1 cellular context compared by ENCODE assay signal in the genomic region with DNA sequence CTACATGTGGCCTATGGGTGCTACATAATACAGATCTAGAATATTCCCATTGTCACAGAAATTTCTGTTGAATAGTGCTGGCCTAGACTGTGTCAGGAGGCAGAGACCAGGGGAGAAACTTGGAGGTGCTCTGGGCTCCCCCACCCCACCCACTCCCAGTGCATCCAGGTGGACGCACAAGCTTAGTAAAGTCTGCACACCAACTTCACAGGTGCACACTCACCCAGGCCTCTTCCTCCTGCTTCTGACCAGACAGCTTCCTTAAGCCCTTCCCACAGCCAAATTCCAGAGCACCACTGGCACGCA.
TF ChIP-seq lines count a peak whose summit lies in the region.

No MANE protein-coding gene starts in this region.

TF ChIP-seq in K562, 482 proteins besides CTCF, POLR2A, EP300 and RAD21:
- no peak for TF ChIP-seq YY1 (IDR thresholded peaks at IDR 0.05; ENCODE audit: borderline replicate concordance in 1 of 3, control insufficient read depth in 1 of 3, extremely low read depth in 1 of 3, insufficient read depth in 3 of 3, insufficient read length in 1 of 3, insufficient replicate concordance in 2 of 3, low read depth in 1 of 3, low read length in 2 of 3)
- TF ChIP-seq ETV1 (tag; conservative IDR thresholded peaks at IDR 0.05; ENCODE audit: low read depth), result no peak
- TF ChIP-seq, protein P1, sequence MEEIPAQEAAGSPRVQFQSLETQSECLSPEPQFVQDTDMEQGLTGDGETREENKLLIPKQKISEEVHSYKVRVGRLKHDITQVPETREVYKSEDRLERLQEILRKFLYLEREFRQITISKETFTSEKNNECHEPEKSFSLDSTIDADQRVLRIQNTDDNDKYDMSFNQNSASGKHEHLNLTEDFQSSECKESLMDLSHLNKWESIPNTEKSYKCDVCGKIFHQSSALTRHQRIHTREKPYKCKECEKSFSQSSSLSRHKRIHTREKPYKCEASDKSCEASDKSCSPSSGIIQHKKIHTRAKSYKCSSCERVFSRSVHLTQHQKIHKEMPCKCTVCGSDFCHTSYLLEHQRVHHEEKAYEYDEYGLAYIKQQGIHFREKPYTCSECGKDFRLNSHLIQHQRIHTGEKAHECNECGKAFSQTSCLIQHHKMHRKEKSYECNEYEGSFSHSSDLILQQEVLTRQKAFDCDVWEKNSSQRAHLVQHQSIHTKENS (CRISPR knock-in tag; IDR thresholded peaks at IDR 0.05), result no peak
- no peak for TF ChIP-seq ZNF263 (CRISPR knock-in tag; IDR thresholded peaks at IDR 0.05; ENCODE audit: borderline replicate concordance)
- no peak for TF ChIP-seq NFIC (IDR thresholded peaks at IDR 0.05)
- TF ChIP-seq CBX8 (IDR thresholded peaks at IDR 0.05; ENCODE audit: borderline replicate concordance, extremely low read depth, low read depth, low read length, poor library complexity, severe bottlenecking), result no peak
- TF ChIP-seq, protein P2, sequence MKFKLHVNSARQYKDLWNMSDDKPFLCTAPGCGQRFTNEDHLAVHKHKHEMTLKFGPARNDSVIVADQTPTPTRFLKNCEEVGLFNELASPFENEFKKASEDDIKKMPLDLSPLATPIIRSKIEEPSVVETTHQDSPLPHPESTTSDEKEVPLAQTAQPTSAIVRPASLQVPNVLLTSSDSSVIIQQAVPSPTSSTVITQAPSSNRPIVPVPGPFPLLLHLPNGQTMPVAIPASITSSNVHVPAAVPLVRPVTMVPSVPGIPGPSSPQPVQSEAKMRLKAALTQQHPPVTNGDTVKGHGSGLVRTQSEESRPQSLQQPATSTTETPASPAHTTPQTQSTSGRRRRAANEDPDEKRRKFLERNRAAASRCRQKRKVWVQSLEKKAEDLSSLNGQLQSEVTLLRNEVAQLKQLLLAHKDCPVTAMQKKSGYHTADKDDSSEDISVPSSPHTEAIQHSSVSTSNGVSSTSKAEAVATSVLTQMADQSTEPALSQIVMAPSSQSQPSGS (CRISPR knock-in tag; IDR thresholded peaks at IDR 0.05), result no peak
- TF ChIP-seq KDM5B (IDR thresholded peaks at IDR 0.05; ENCODE audit: insufficient replicate concordance, low read depth, low read length), result no peak
- no peak for TF ChIP-seq U2AF1 (optimal IDR thresholded peaks at IDR 0.05; ENCODE audit: low read depth, low read length)
- TF ChIP-seq, protein P3, sequence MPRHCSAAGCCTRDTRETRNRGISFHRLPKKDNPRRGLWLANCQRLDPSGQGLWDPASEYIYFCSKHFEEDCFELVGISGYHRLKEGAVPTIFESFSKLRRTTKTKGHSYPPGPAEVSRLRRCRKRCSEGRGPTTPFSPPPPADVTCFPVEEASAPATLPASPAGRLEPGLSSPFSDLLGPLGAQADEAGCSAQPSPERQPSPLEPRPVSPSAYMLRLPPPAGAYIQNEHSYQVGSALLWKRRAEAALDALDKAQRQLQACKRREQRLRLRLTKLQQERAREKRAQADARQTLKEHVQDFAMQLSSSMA (CRISPR knock-in tag; IDR thresholded peaks at IDR 0.05), result no peak
- TF ChIP-seq MAFF (IDR thresholded peaks at IDR 0.05; ENCODE audit: low read length), result no peak
- TF ChIP-seq SMAD4 (CRISPR knock-in tag; conservative IDR thresholded peaks at IDR 0.05), result no peak
- TF ChIP-seq, protein P4, sequence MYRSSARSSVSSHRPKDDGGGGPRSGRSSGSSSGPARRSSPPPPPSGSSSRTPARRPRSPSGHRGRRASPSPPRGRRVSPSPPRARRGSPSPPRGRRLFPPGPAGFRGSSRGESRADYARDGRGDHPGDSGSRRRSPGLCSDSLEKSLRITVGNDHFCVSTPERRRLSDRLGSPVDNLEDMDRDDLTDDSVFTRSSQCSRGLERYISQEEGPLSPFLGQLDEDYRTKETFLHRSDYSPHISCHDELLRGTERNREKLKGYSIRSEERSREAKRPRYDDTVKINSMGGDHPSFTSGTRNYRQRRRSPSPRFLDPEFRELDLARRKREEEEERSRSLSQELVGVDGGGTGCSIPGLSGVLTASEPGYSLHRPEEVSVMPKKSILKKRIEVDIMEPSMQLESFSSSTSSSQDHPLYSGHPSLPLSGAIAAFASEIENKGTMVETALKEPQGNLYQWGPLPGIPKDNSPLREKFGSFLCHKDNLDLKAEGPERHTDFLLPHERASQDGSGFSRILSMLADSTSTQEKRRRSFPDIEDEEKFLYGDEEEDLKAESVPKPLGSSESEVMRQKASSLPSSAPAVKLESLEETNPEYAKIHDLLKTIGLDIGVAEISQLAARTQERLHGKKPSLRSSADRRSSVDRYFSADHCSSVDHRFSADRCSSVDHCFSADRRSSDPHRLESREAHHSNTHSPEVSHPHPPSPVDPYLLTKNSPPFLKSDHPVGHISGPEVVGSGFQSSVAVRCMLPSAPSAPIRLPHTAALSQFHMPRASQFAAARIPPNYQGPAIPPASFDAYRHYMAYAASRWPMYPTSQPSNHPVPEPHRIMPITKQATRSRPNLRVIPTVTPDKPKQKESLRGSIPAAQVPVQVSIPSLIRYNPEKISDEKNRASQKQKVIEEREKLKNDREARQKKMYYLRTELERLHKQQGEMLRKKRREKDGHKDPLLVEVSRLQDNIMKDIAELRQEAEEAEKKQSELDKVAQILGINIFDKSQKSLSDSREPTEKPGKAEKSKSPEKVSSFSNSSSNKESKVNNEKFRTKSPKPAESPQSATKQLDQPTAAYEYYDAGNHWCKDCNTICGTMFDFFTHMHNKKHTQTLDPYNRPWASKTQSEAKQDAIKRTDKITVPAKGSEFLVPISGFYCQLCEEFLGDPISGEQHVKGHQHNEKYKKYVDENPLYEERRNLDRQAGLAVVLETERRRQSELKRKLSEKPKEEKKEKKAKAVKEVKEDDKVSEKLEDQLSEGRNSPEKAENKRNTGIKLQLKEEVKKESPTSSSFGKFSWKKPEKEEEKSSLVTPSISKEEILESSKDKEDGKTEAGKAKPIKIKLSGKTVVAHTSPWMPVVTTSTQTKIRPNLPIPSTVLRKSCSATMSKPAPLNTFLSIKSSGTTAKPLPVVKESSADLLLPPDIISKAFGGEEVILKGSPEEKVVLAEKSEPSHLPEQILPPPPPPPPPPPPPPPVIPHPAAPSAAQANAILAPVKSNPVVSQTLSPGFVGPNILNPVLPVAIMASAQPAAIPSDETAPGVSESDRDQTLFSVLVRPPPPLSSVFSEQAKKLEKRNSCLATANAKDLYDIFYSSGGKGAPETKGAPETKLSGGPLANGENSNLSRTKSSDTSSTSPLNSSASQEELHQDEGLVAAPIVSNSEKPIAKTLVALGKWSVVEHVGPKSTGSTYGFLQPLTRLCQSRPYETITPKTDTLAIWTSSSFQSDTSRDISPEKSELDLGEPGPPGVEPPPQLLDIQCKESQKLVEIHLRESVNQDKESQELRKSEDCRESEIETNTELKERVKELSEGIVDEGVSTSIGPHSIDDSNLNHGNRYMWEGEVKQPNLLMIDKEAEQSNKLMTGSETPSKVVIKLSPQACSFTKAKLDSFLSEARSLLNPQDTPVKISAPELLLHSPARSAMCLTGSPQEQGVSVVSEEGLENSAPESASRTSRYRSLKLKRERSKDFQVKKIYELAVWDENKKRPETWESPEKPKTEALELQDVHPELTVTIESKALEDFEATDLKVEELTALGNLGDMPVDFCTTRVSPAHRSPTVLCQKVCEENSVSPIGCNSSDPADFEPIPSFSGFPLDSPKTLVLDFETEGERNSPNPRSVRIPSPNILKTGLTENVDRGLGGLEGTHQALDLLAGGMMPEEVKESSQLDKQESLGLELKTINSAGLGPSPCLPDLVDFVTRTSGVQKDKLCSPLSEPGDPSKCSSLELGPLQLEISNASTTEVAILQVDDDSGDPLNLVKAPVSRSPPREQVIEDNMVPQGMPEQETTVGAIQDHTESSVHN (IDR thresholded peaks at IDR 0.05; ENCODE audit: borderline replicate concordance in 1 of 2, low read depth in 1 of 2), result no peak
- no peak for TF ChIP-seq ZNF699 (CRISPR knock-in tag; IDR thresholded peaks at IDR 0.05; ENCODE audit: insufficient replicate concordance)
- no peak for TF ChIP-seq ZBED1 (IDR thresholded peaks at IDR 0.05)
- TF ChIP-seq KHSRP (IDR thresholded peaks at IDR 0.05), result no peak
- TF ChIP-seq, protein P5, sequence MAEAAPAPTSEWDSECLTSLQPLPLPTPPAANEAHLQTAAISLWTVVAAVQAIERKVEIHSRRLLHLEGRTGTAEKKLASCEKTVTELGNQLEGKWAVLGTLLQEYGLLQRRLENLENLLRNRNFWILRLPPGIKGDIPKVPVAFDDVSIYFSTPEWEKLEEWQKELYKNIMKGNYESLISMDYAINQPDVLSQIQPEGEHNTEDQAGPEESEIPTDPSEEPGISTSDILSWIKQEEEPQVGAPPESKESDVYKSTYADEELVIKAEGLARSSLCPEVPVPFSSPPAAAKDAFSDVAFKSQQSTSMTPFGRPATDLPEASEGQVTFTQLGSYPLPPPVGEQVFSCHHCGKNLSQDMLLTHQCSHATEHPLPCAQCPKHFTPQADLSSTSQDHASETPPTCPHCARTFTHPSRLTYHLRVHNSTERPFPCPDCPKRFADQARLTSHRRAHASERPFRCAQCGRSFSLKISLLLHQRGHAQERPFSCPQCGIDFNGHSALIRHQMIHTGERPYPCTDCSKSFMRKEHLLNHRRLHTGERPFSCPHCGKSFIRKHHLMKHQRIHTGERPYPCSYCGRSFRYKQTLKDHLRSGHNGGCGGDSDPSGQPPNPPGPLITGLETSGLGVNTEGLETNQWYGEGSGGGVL (CRISPR knock-in tag; IDR thresholded peaks at IDR 0.05), result no peak
- TF ChIP-seq, protein P6, sequence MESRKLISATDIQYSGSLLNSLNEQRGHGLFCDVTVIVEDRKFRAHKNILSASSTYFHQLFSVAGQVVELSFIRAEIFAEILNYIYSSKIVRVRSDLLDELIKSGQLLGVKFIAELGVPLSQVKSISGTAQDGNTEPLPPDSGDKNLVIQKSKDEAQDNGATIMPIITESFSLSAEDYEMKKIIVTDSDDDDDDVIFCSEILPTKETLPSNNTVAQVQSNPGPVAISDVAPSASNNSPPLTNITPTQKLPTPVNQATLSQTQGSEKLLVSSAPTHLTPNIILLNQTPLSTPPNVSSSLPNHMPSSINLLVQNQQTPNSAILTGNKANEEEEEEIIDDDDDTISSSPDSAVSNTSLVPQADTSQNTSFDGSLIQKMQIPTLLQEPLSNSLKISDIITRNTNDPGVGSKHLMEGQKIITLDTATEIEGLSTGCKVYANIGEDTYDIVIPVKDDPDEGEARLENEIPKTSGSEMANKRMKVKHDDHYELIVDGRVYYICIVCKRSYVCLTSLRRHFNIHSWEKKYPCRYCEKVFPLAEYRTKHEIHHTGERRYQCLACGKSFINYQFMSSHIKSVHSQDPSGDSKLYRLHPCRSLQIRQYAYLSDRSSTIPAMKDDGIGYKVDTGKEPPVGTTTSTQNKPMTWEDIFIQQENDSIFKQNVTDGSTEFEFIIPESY (CRISPR knock-in tag; IDR thresholded peaks at IDR 0.05), result no peak
- TF ChIP-seq TRIM24 (IDR thresholded peaks at IDR 0.05), result no peak
